Comparison of ENCODE assay signal across 8 cellular contexts in genomic region chr10:110138197-110138812, GRCh38.
A peak's percentile ranks its signal among the peaks of the same experiment; 100 is the strongest.
DNase-seq lines count a peak whose midpoint lies in the region; FAIRE-seq and TF ChIP-seq lines count a peak whose summit lies in the region.

No MANE protein-coding gene starts in this region.

- no peak overlapping the region for H3K4me3 ChIP-seq in H1 (ENCODE audit: extremely low read depth in 1 of 4, insufficient read depth in 2 of 4, low read depth in 3 of 4, low read length in 4 of 4)

- peaks cover 13% of the 10 kb centered on the region for H3K4me1 Mint-ChIP-seq in mesothelial cell of epicardium

- 74% methylated on average over 5 of the region's 5 CpGs; no CpG with 5 or more reads in 1 of the 2 experiments for WGBS in H1 (ENCODE audit: extremely low coverage in 1 of 2, insufficient coverage in 1 of 2, insufficient read length in 1 of 2, insufficient replicate concordance in 2 of 2, low coverage in 1 of 2, low lambda C conversion rate in 2 of 2, missing lambda C conversion rate in 1 of 2), 2 experiments

- no peaks in the 10 kb centered on the region for H3K79me1 ChIP-seq in H1 (ENCODE audit: low read depth, low read length)

- H3K9me3 Mint-ChIP-seq in mesothelial cell of epicardium = no peaks in the 10 kb centered on the region

- TF ChIP-seq RAD21 in H1 (IDR thresholded peaks at IDR 0.05 in 1 of 2, conservative IDR thresholded peaks at IDR 0.05 in 1 of 2; ENCODE audit: low read depth in 2 of 2, low read length in 2 of 2) = peak; percentile 66 to 69

- H4K8ac ChIP-seq in H1 (ENCODE audit: extremely low read depth, insufficient read depth, low read length) = no peak overlapping the region

- H3K4me2 ChIP-seq in H1 (ENCODE audit: insufficient read depth in 1 of 2, low read depth in 2 of 2, low read length in 2 of 2) = no peak overlapping the region

- H3K9ac ChIP-seq in H1 (replicated peaks in 1 of 4; ENCODE audit: extremely low read depth in 1 of 4, low read depth in 3 of 4, low read length in 3 of 4) = no peak overlapping the region

- no peak for TF ChIP-seq POLR2A in H1 (IDR thresholded peaks at IDR 0.05; ENCODE audit: control extremely low read depth in 1 of 2, low read depth in 2 of 2, low read length in 2 of 2)

- H3K4ac ChIP-seq in H1 (replicated peaks; ENCODE audit: insufficient read length, low read depth, low read length) = no peak overlapping the region

- peak in 2 of 3 experiments; percentile 44 to 53; a peak in 2 of 4 replicates for TF ChIP-seq CTCF in H1 (IDR thresholded peaks at IDR 0.05; ENCODE audit: control extremely low read depth in 1 of 3, insufficient read depth in 1 of 3, low read depth in 1 of 3, low read length in 3 of 3)
- TF ChIP-seq CTCF in mesothelial cell of epicardium (IDR thresholded peaks at IDR 0.05; ENCODE audit: unreplicated experiment) = peak; percentile 62

- H2BK20ac ChIP-seq in H1 (ENCODE audit: low read length) = no peak overlapping the region

- H3K4me1 ChIP-seq in H1 (replicated peaks in 1 of 4; ENCODE audit: control insufficient read depth in 3 of 4, insufficient read depth in 4 of 4, low read length in 3 of 4) = 0 out of 7 replicates have a peak, but pooled peaks cover 0 to 2% (median 0%) of the 10 kb centered on the region in 4 experiments

- H3K27me3 ChIP-seq in H1 (replicated peaks in 1 of 4; ENCODE audit: control insufficient read depth in 3 of 4, extremely low read depth in 1 of 4, insufficient read depth in 3 of 4, low read length in 3 of 4) = no peaks in the 10 kb centered on the region

- H2AK5ac ChIP-seq in H1 (ENCODE audit: low read depth, low read length) = no peak overlapping the region

- H3K4me3 Mint-ChIP-seq in mesothelial cell of epicardium = no peak overlapping the region

- no peak overlapping the region for H3K56ac ChIP-seq in H1 (replicated peaks; ENCODE audit: insufficient read length, low read depth, low read length)

- no peaks in the 10 kb centered on the region for H3K79me2 ChIP-seq in H1 (ENCODE audit: control insufficient read depth in 1 of 2, insufficient read depth in 2 of 2, low read length in 2 of 2)

- DNase-seq in COR-L47 (lab: John Stamatoyannopoulos, UW) = peak; percentile 27
- DNase-seq in GM19239 (ENCODE audit: insufficient read length, low spot score) = no peak
- DNase-seq in KBM-7 = peak; percentile 81
- DNase-seq in RKO (ENCODE audit: low spot score) = peak; percentile 79
- no peak for DNase-seq in H1 (ENCODE audit: low read depth in 1 of 2, low spot score in 2 of 2)
- no peak for DNase-seq in mesothelial cell of epicardium (ENCODE audit: low spot score in 2 of 2, unreplicated experiment in 2 of 2)
- no peak for DNase-seq in D341Med (ENCODE audit: low spot score)
- no peak for DNase-seq in stimulated activated CD4-positive, alpha-beta T cell treated with anti-CD3 and anti-CD28 coated beads, Interleukin-12 subunit alpha, Interleukin-12 subunit beta, amount 100 ng/mL, for 4 hours

- H4K20me1 ChIP-seq in H1 (replicated peaks in 1 of 2; ENCODE audit: control insufficient read depth in 1 of 2, insufficient read depth in 2 of 2, low read length in 2 of 2) = no peaks in the 10 kb centered on the region

- CTCF ChIA-PET in H1 (lab: Charles Lee; ENCODE audit: partially characterized antibody) = interaction anchor here (0.8 to 11.5 kb wide), 62 partner anchors 9 to 272 kb away, joined by 3 to 173 read pairs (median 5); no protein-coding TSS in a partner anchor

- POLR2A ChIA-PET in H1 (lab: Charles Lee; ENCODE audit: partially characterized antibody) = interaction anchor here (0.6 to 1.3 kb wide), 2 partner anchors 69 to 72 kb away, joined by 3 to 5 read pairs; partner anchors contain the start of gene MXI1

- no peak overlapping the region for H3K27ac Mint-ChIP-seq in mesothelial cell of epicardium

- no peaks in the 10 kb centered on the region for H3K23me2 ChIP-seq in H1 (ENCODE audit: low read depth, low read length)

- no peak overlapping the region for H2BK15ac ChIP-seq in H1 (ENCODE audit: low read length)

- H3K36me3 Mint-ChIP-seq in mesothelial cell of epicardium = peaks cover under 1% of the 10 kb centered on the region

- in situ Hi-C loops in KBM-7 (cut with MboI; ENCODE audit: low pct_unique_long_range_greater_than_20kb, low sequenced_read_pairs) = loop anchor here (25.0 kb wide), 1 partner anchor 149 kb away; no protein-coding TSS in a partner anchor

- no peak overlapping the region for H4K5ac ChIP-seq in H1 (ENCODE audit: insufficient read length, low read depth, low read length)

- H4K91ac ChIP-seq in H1 (replicated peaks; ENCODE audit: insufficient read length, low read length) = no peak overlapping the region

- no peak overlapping the region for H3K14ac ChIP-seq in H1 (ENCODE audit: insufficient read length)

- H2AFZ ChIP-seq in H1 (ENCODE audit: low read length) = no peak overlapping the region

- no peak overlapping the region for H3K18ac ChIP-seq in H1 (ENCODE audit: extremely low read depth, low read length)

- H2BK120ac ChIP-seq in H1 (replicated peaks; ENCODE audit: low read depth, low read length) = no peak overlapping the region

- H3K36me3 ChIP-seq in H1 (ENCODE audit: control insufficient read depth in 2 of 4, insufficient read depth in 4 of 4, low read length in 3 of 4) = peaks cover 0 to 5% (median 1%) of the 10 kb centered on the region in 4 experiments; a peak in 3 of 8 replicates

- no peak overlapping the region for H2BK5ac ChIP-seq in H1 (ENCODE audit: low read depth, low read length)

- H3K23ac ChIP-seq in H1 (ENCODE audit: insufficient read length) = no peak overlapping the region

- no peak overlapping the region for H2BK12ac ChIP-seq in H1 (ENCODE audit: low read depth, low read length)

- no peaks in the 10 kb centered on the region for H3K27me3 Mint-ChIP-seq in mesothelial cell of epicardium (ENCODE audit: low read depth)

- H3K27ac ChIP-seq in H1 (ENCODE audit: low read depth, low read length) = no peak overlapping the region

- FAIRE-seq in GM19239 (lab: Jason Lieb, UNC) = peak; percentile 86
- peak; percentile 63 for FAIRE-seq in H1 (lab: Jason Lieb, UNC)

- H3K9me3 ChIP-seq in H1 (ENCODE audit: insufficient read depth in 2 of 2, low read depth in 1 of 2, low read length in 1 of 2) = no peaks in the 10 kb centered on the region

- TF ChIP-seq EP300 in H1 (IDR thresholded peaks at IDR 0.05; ENCODE audit: borderline replicate concordance in 1 of 2, low read depth in 2 of 2, low read length in 2 of 2) = no peak

Comparison
In these comparisons a context has a peak if more than half of its experiments do, and no peak if none do; other contexts are left out.
1. DNase-seq: peak in COR-L47 (single experiment), KBM-7 (single experiment) and RKO (single experiment); none in GM19239 (single experiment), H1 (0 of 2), mesothelial cell of epicardium (0 of 2), D341Med (single experiment) and stimulated activated CD4-positive, alpha-beta T cell treated with anti-CD3 and anti-CD28 coated beads, Interleukin-12 subunit alpha, Interleukin-12 subunit beta, amount 100 ng/mL, for 4 hours (single experiment).